Comparison of ENCODE assay signal across 20 cellular contexts in the genomic region with DNA sequence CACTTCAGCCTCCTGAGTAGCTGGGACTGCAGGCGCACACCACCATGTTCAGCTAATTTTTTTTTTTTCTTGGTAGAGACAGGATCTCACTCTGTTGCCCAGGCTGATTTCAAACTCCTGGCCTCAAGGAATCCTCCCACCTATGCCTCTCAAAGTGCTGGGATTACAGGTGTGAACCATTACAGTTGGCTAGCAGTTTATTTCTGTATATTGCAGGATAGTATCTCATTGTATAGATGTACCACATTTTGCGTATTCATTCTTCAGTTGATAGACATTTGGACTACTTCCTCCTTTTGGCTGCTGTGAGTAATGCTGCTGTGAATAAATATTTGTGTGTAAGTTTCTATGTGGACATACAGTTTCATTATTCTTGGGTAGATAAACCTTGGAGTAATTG. TPM values are rescaled to one million over a fixed set of nuclear protein-coding genes. Genes with fewer than 3 reads are reported as not detected.
DNase-seq lines count a peak whose midpoint lies in the region; ATAC-seq, FAIRE-seq and TF ChIP-seq lines count a peak whose summit lies in the region.
"Had no signal": no experiment of that assay in that cellular context is flagged by ENCODE, and none has a peak within 500 bp of the region (broad histone marks: within the 10 kb centered on the region; RNA-seq: fewer than 3 reads in every experiment).

No MANE protein-coding gene starts in this region.

- H3K4me1 ChIP-seq in K562 (replicated peaks in 1 of 2; ENCODE audit: control insufficient read depth in 2 of 2, insufficient read depth in 2 of 2, low read length in 2 of 2) (peaks cover 0 to 5% of the 10 kb centered on the region in 2 experiments; a peak in 2 of 5 replicates), foreskin keratinocyte (no peaks in the 10 kb centered on the region)
- H3K4me1 ChIP-seq in naive thymus-derived CD4-positive, alpha-beta T cell (ENCODE audit: control insufficient read depth in 2 of 2, insufficient read depth in 2 of 2, low read length in 2 of 2), result peaks cover 14% of the 10 kb centered on the region in 2 donors

- peaks cover 2 to 20% (median 9%) of the 10 kb centered on the region in 11 donors for H3K9me3 Mint-ChIP-seq in naive thymus-derived CD4-positive, alpha-beta T cell
- H3K9me3 Mint-ChIP-seq: neural crest cell had no signal

- no peaks in the 10 kb centered on the region for H3K9me3 ChIP-seq in K562 (replicated peaks; ENCODE audit: control insufficient read depth, insufficient read depth, low read depth, low read length)
- peaks cover 0 to 14% (median 0%) of the 10 kb centered on the region in 3 experiments for H3K9me3 ChIP-seq in naive thymus-derived CD4-positive, alpha-beta T cell (ENCODE audit: control insufficient read depth in 2 of 3, low read length in 3 of 3)
- H3K9me3 ChIP-seq: esophagus muscularis mucosa had no signal

- H3K36me3 ChIP-seq in K562 (ENCODE audit: control insufficient read depth, insufficient read depth, low read length), result peaks cover 22% of the 10 kb centered on the region; the same call in 1 of the 3 replicates
- H3K36me3 ChIP-seq in naive thymus-derived CD4-positive, alpha-beta T cell (ENCODE audit: control insufficient read depth in 2 of 3, insufficient read depth in 3 of 3, low read length in 3 of 3), result peaks cover 0 to 24% (median 0%) of the 10 kb centered on the region in 3 experiments

- H3K4me1 Mint-ChIP-seq in naive thymus-derived CD4-positive, alpha-beta T cell, result peaks cover 37 to 73% (median 68%) of the 10 kb centered on the region in 7 donors

- DNase-seq in GM12892 (ENCODE audit: insufficient read length) (no peak), NB4 (ENCODE audit: low read depth) (peak; percentile 71), K562 (ENCODE audit: extremely low read depth in 1 of 4, low spot score in 3 of 4) (no peak), foreskin keratinocyte (no peak), NCI-H345 treated with DMSO at 0.1 percent for 48 hours (lab: John Stamatoyannopoulos, UW; ENCODE audit: unreplicated experiment) (no peak), T-helper 2 cell (no peak)
- DNase-seq in naive thymus-derived CD4-positive, alpha-beta T cell, result no peak
- DNase-seq in stimulated activated CD4-positive, alpha-beta T cell treated with anti-CD3 and anti-CD28 coated beads, Interleukin-1b, Interleukin-23, amount 100 ng/mL, for 48 hours, result no peak
- DNase-seq: C1 segment of cervical spinal cord; GDM1; H7; left ventricle myocardium superior; NCI-H2029 treated with DMSO at 0.1 percent for 48 hours; NCI-H748 treated with DMSO at 0.1 percent for 48 hours; SHP77; stimulated activated CD4-positive, alpha-beta T cell treated with anti-CD3 and anti-CD28 coated beads, Interleukin-4, amount 100 ng/mL, for 24 hours had no signal

- peak in 1 of 2 experiments; percentile 27; a peak in 1 of 4 replicates for TF ChIP-seq RAD21 in K562 (CRISPR knock-in tag; conservative IDR thresholded peaks at IDR 0.05 in 1 of 2, IDR thresholded peaks at IDR 0.05 in 1 of 2)

- peak; percentile 50 for FAIRE-seq in GM12892 (lab: Jason Lieb, UNC)
- FAIRE-seq in K562 (lab: Jason Lieb, UNC), result no peak

- POLR2A ChIA-PET in K562 (lab: Yijun Ruan, JAX), result interaction anchor here (1.1 to 1.5 kb wide), 5 partner anchors 9 to 32 kb away, joined by 3 to 5 read pairs (median 3); no protein-coding TSS in a partner anchor
- POLR2A ChIA-PET in naive thymus-derived CD4-positive, alpha-beta T cell (lab: Charles Lee), result interaction anchor here (0.6 kb wide), 1 partner anchor 11 kb away, joined by 3 read pairs; no protein-coding TSS in a partner anchor

- no peak overlapping the region for H2AFZ ChIP-seq in K562 (ENCODE audit: low read depth, low read length)

- H3K4me3 ChIP-seq in NB4 (ENCODE audit: low read depth, low read length), result no peak overlapping the region
- H3K4me3 ChIP-seq in K562, result no peak overlapping the region
- H3K4me3 ChIP-seq in naive thymus-derived CD4-positive, alpha-beta T cell (ENCODE audit: low read length), result no peak overlapping the region
- H3K4me3 ChIP-seq: esophagus muscularis mucosa had no signal

- peaks cover 20 to 38% (median 31%) of the 10 kb centered on the region in 5 donors for H3K36me3 Mint-ChIP-seq in naive thymus-derived CD4-positive, alpha-beta T cell

- in situ Hi-C loops in K562 (cut with MboI), result no loop called here

- peak overlapping the region in 6 of 9 donors; percentile 7 to 80 (median 48) for H3K27ac Mint-ChIP-seq in naive thymus-derived CD4-positive, alpha-beta T cell

- TF ChIP-seq EP300 in K562 (IDR thresholded peaks at IDR 0.05; ENCODE audit: low read length), result no peak; the same call in 1 of the 2 replicates

- H4K20me1 ChIP-seq in K562 (replicated peaks; ENCODE audit: control insufficient read depth, insufficient read depth, low read length), result no peaks in the 10 kb centered on the region; the same call in 1 of the 2 replicates

- H3K79me2 ChIP-seq in K562 (ENCODE audit: control insufficient read depth, insufficient read depth, low read length), result peaks cover 50% of the 10 kb centered on the region

- H3K27me3 ChIP-seq in K562 (ENCODE audit: control insufficient read depth in 2 of 2, insufficient read depth in 2 of 2, low read length in 2 of 2) (no peaks in the 10 kb centered on the region), foreskin keratinocyte (no peaks in the 10 kb centered on the region)
- H3K27me3 ChIP-seq in naive thymus-derived CD4-positive, alpha-beta T cell (ENCODE audit: control insufficient read depth in 2 of 2, insufficient read depth in 2 of 2, low read length in 2 of 2), result no peaks in the 10 kb centered on the region
- H3K27me3 ChIP-seq: esophagus muscularis mucosa had no signal

- TF ChIP-seq CTCF in NB4 (IDR thresholded peaks at IDR 0.05; ENCODE audit: low read depth, low read length) (no peak), K562 (IDR thresholded peaks at IDR 0.05 in 2 of 3, conservative IDR thresholded peaks at IDR 0.05 in 1 of 3; ENCODE audit: insufficient read depth in 2 of 3, low read depth in 1 of 3, low read length in 3 of 3) (peak in 1 of 3 experiments; percentile 16; a peak in 1 of 6 replicates), foreskin keratinocyte (conservative IDR thresholded peaks at IDR 0.05) (no peak)

- no peak overlapping the region for H3K4me3 Mint-ChIP-seq in naive thymus-derived CD4-positive, alpha-beta T cell
- H3K4me3 Mint-ChIP-seq: neural crest cell had no signal

- CTCF ChIA-PET in K562 (lab: Yijun Ruan, JAX; ENCODE audit: low intra/inter-chr PET ratio), result no interaction called here
- CTCF ChIA-PET in naive thymus-derived CD4-positive, alpha-beta T cell (lab: Charles Lee), result no interaction called here

- H3K9ac ChIP-seq in K562 (ENCODE audit: insufficient read depth in 1 of 2, low read depth in 2 of 2, low read length in 2 of 2), result no peak overlapping the region

- H3K27ac ChIP-seq in K562 (ENCODE audit: extremely low read depth, low read depth, low read length) (peak overlapping the region; percentile 42; the same call in 2 of the 3 replicates), foreskin keratinocyte (no peak overlapping the region)
- H3K27ac ChIP-seq in naive thymus-derived CD4-positive, alpha-beta T cell (ENCODE audit: low read depth, low read length), result peak overlapping the region; percentile 14
- H3K27ac ChIP-seq: esophagus muscularis mucosa had no signal

- intact Hi-C loops in K562 (cut with micrococcal nuclease), result no loop called here
- intact Hi-C loops in naive thymus-derived CD4-positive, alpha-beta T cell (cut with micrococcal nuclease), result no loop called here

- 42% methylated on average over 2 of the region's 2 CpGs for WGBS in K562 (ENCODE audit: insufficient coverage, low coverage, missing lambda C conversion rate)

- H3K27me3 Mint-ChIP-seq in naive thymus-derived CD4-positive, alpha-beta T cell, result no peaks in the 10 kb centered on the region

- no TSS peak for BruUV-seq in K562 (replicated peaks; lab: Mats Ljungman, UMichigan)

- TF ChIP-seq POLR2A in GM12892 (IDR thresholded peaks at IDR 0.05; ENCODE audit: low read depth, low read length) (no peak), NB4 (IDR thresholded peaks at IDR 0.05; ENCODE audit: extremely low read depth, insufficient read length) (no peak), K562 (conservative IDR thresholded peaks at IDR 0.05) (no peak)

- no peak overlapping the region for H3K4me2 ChIP-seq in K562 (ENCODE audit: insufficient read depth, low read length)

- no peaks in the 10 kb centered on the region for H3K9me1 ChIP-seq in K562 (ENCODE audit: control insufficient read depth, insufficient read depth, low read length)

- ATAC-seq in K562 (peak; percentile 72), foreskin keratinocyte (no peak)
- ATAC-seq in naive thymus-derived CD4-positive, alpha-beta T cell, result no peak
- ATAC-seq: activated naive CD4-positive, alpha-beta T cell treated with anti-CD3 and anti-CD28 coated beads, Interleukin-2, amount 50 U/mL, for 72 hours; left ventricle myocardium superior; sciatic nerve had no signal

TF ChIP-seq in K562, 482 proteins besides CTCF, POLR2A, EP300 and RAD21 (continues in another document):
- TF ChIP-seq CEBPG (CRISPR knock-in tag; IDR thresholded peaks at IDR 0.05) (peak; percentile 64), CEBPG (tag; conservative IDR thresholded peaks at IDR 0.05 in 1 of 2, IDR thresholded peaks at IDR 0.05 in 1 of 2) (no peak), ZSCAN32 (CRISPR knock-in tag; IDR thresholded peaks at IDR 0.05) (no peak), NFE2 (IDR thresholded peaks at IDR 0.05; ENCODE audit: low read depth) (peak; percentile 67)

RNA-seq across cellular contexts. Expression of a gene that starts 32.9 kb away (rescaled TPM):
- polyA plus RNA-seq in GM12892 (2012; ENCODE audit: missing spikeins), result 58.3 TPM
- total RNA-seq in K562 (2011; cell fraction: chromatin; rRNA removed; ENCODE audit: low replicate concordance), result 293 and 377 TPM in 2 replicates
- 176 and 183 TPM in 2 replicates for total RNA-seq in K562 (2011; cell fraction: nucleolus; rRNA removed)
- 261 and 321 TPM in 2 replicates for total RNA-seq in K562 (2011; cell fraction: nucleoplasm; rRNA removed)
- total RNA-seq in K562 (2014; rRNA removed) (20.5 and 25.7 TPM in 2 replicates), K562 (2014; rRNA removed; fragmentation: Illumina TruSeq; extraction: Trizol) (32.3 and 36.0 TPM in 2 replicates), K562 (2015; rRNA removed; fragmentation: Illumina TruSeq; extraction: Trizol) (25.7 and 27.7 TPM in 2 replicates), K562 (2021) (63.5 and 65.3 TPM in 2 replicates), foreskin keratinocyte (28.2 and 31.7 TPM in 2 replicates)
- polyA plus RNA-seq in K562 (2011; rRNA removed) (48.7 and 56.4 TPM in 2 replicates), K562 (2014; fragmentation: Illumina TruSeq; extraction: Trizol) (45.1 and 48.7 TPM in 2 replicates), K562 (2014; fragmentation: Nextera tagmentation; extraction: Ambion mirVana) (1 to 10 TPM; 6.5 to 8.4 TPM), K562 (2014; rRNA removed) (38.6 and 44.3 TPM in 2 replicates), foreskin keratinocyte (11.7 and 12.8 TPM in 2 replicates)
- 23.8 and 39.3 TPM in 2 replicates for polyA plus RNA-seq in K562 (2011; cell fraction: cytosol; rRNA removed)
- polyA plus RNA-seq in K562 (2011; cell fraction: nucleus; rRNA removed), result 222 and 235 TPM in 2 replicates
- 39.0 and 51.7 TPM in 2 replicates for polyA plus RNA-seq in K562 (2012)
- 65.7 and 67.5 TPM in 2 replicates for polyA minus RNA-seq in K562 (2011; rRNA and poly(A)+ RNA removed)
- polyA minus RNA-seq in K562 (2011; cell fraction: cytosol; rRNA and poly(A)+ RNA removed), result 23.8 and 28.4 TPM in 2 replicates
- polyA minus RNA-seq in K562 (2011; cell fraction: nucleus; rRNA and poly(A)+ RNA removed), result 55.1 and 86.6 TPM in 2 replicates
- total RNA-seq in naive thymus-derived CD4-positive, alpha-beta T cell, result 100 to 1,000 TPM; 106 to 200 (median 158) TPM
- polyA plus RNA-seq in naive thymus-derived CD4-positive, alpha-beta T cell, result 10 to 100 TPM; 14.7 to 18.8 TPM
